Comparison of ENCODE assay signal across 27 cellular contexts in the genomic region with DNA sequence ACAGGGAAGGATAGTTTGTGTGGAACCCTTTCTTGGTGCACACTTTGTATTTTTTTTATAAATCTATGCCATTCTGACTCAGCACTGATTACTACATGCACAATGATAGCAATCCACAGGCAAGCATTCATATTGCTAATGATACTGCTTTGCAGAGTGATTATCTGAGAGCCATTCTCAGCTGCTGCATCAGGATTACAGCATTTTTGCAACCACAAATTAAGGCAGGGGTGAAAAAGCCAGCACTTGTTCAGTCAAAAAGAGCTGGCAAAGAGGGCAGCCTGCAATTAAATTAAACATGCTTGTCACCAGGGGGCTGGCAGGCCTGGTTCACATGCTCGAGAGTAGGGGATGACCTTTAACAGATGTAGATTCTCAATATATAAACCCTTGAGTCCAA. TPM values are rescaled to one million over a fixed set of nuclear protein-coding genes. Genes with fewer than 3 reads are reported as not detected.
DNase-seq lines count a peak whose midpoint lies in the region; TF ChIP-seq lines count a peak whose summit lies in the region.
"Had no signal": no experiment of that assay in that cellular context is flagged by ENCODE, and none has a peak within 500 bp of the region (broad histone marks: within the 10 kb centered on the region; RNA-seq: fewer than 3 reads in every experiment).

No MANE protein-coding gene starts in this region.

- H3K9me3 ChIP-seq in HEK293 (ENCODE audit: control insufficient read depth, insufficient read depth, low read depth, low read length) (no peaks in the 10 kb centered on the region), smooth muscle cell (replicated peaks; ENCODE audit: low read depth) (no peaks in the 10 kb centered on the region)
- H3K9me3 ChIP-seq: lower lobe of right lung, MG63 had no signal

- H3F3A ChIP-seq in smooth muscle cell (ENCODE audit: low read depth): no peaks in the 10 kb centered on the region

- H3K27ac ChIP-seq in HEK293 (ENCODE audit: extremely low read depth, low read depth, low read length) (no peak overlapping the region), smooth muscle cell (ENCODE audit: low read depth) (no peak overlapping the region)
- H3K27ac ChIP-seq: lower lobe of right lung, neural progenitor cell had no signal

- no peak overlapping the region for H3K27ac Mint-ChIP-seq in activated naive CD8-positive, alpha-beta T cell treated with anti-CD3 and anti-CD28 coated beads for 36 hours
- H3K27ac Mint-ChIP-seq: activated CD8-positive, alpha-beta T cell treated with anti-CD3 and anti-CD28 coated beads for 36 hours; IgD-negative memory B cell; neural progenitor cell had no signal

- POLR2A ChIA-PET in HEK293 (lab: Yijun Ruan, JAX): interaction anchor here (0.6 kb wide), 1 partner anchor 13 kb away, joined by 4 read pairs; no protein-coding TSS in a partner anchor

- no peaks in the 10 kb centered on the region for H3K79me2 ChIP-seq in smooth muscle cell (ENCODE audit: low read depth)

- no peaks in the 10 kb centered on the region for H3K36me3 Mint-ChIP-seq in activated naive CD8-positive, alpha-beta T cell treated with anti-CD3 and anti-CD28 coated beads for 36 hours
- H3K36me3 Mint-ChIP-seq: IgD-negative memory B cell, neural progenitor cell had no signal

- H4K20me1 ChIP-seq in smooth muscle cell (ENCODE audit: low read depth): no peaks in the 10 kb centered on the region

- CTCF ChIA-PET in HEK293 (lab: Yijun Ruan, JAX): interaction anchor here (1.0 kb wide), 1 partner anchor 490 kb away, joined by 3 read pairs; no protein-coding TSS in a partner anchor

- no peak overlapping the region for H2AFZ ChIP-seq in smooth muscle cell (ENCODE audit: low read depth)
- H2AFZ ChIP-seq: neural progenitor cell had no signal

- H3K27me3 ChIP-seq in smooth muscle cell (ENCODE audit: low read depth): no peaks in the 10 kb centered on the region
- H3K27me3 ChIP-seq: MG63, neural progenitor cell had no signal

- H3K9ac ChIP-seq in smooth muscle cell (ENCODE audit: low read depth): no peak overlapping the region
- H3K9ac ChIP-seq: neural progenitor cell had no signal

- peaks cover 5% of the 10 kb centered on the region for H3K27me3 Mint-ChIP-seq in activated naive CD8-positive, alpha-beta T cell treated with anti-CD3 and anti-CD28 coated beads for 36 hours
- H3K27me3 Mint-ChIP-seq: activated CD8-positive, alpha-beta T cell treated with anti-CD3 and anti-CD28 coated beads for 36 hours; progenitor cell of endocrine pancreas had no signal

- no peaks in the 10 kb centered on the region for H3K4me1 Mint-ChIP-seq in activated naive CD8-positive, alpha-beta T cell treated with anti-CD3 and anti-CD28 coated beads for 36 hours

- DNase-seq in NCI-H146 treated with DMSO at 0.1 percent for 48 hours (lab: John Stamatoyannopoulos, UW; ENCODE audit: unreplicated experiment): peak; percentile 18
- DNase-seq in OCI-M1 (lab: John Stamatoyannopoulos, UW): peak; percentile 26
- peak; percentile 4 for DNase-seq in iris pigment epithelial cell (ENCODE audit: low read depth)
- no peak for DNase-seq in activated naive CD8-positive, alpha-beta T cell treated with anti-CD3 and anti-CD28 coated beads for 36 hours
- no peak for DNase-seq in smooth muscle cell (lab: John Stamatoyannopoulos, UW; ENCODE audit: unreplicated experiment)
- DNase-seq in activated T-cell treated with anti-CD3 and anti-CD28 coated beads, Interleukin-2, amount 50 U/mL, for 48 hours: no peak
- DNase-seq: activated CD4-positive, CD25-positive, alpha-beta regulatory T cell treated with anti-CD3 and anti-CD28 coated beads, Interleukin-2, amount 50 U/mL, for 72 hours; activated CD8-positive, alpha-beta T cell treated with anti-CD3 and anti-CD28 coated beads for 36 hours; activated naive CD4-positive, alpha-beta T cell treated with anti-CD3 and anti-CD28 coated beads, Interleukin-2, amount 50 U/mL, for 16 hours; activated T-cell treated with anti-CD3 and anti-CD28 coated beads, Interleukin-2, amount 50 U/mL, for 4 hours; effector memory CD4-positive, alpha-beta T cell; H7; kidney; lower lobe of right lung; MG63; NCI-H774; stimulated activated CD4-positive, alpha-beta T cell treated with anti-CD3 and anti-CD28 coated beads, Interleukin-1b, Interleukin-23, amount 100 ng/mL, for 48 hours; substantia nigra had no signal

- no peak overlapping the region for H3K4me3 ChIP-seq in HEK293 (ENCODE audit: low read depth, low read length)
- H3K4me3 ChIP-seq in smooth muscle cell: no peak overlapping the region
- H3K4me3 ChIP-seq: lower lobe of right lung, MG63, neural progenitor cell had no signal

- TF ChIP-seq CTCF in HEK293 (tag by site-specific recombination; IDR thresholded peaks at IDR 0.05): no peak
- no peak for TF ChIP-seq CTCF in smooth muscle cell (IDR thresholded peaks at IDR 0.05; ENCODE audit: borderline replicate concordance, insufficient read depth, poor library complexity, severe bottlenecking)

- no peaks in the 10 kb centered on the region for H3K9me3 Mint-ChIP-seq in activated naive CD8-positive, alpha-beta T cell treated with anti-CD3 and anti-CD28 coated beads for 36 hours
- H3K9me3 Mint-ChIP-seq: activated CD8-positive, alpha-beta T cell treated with anti-CD3 and anti-CD28 coated beads for 36 hours; activated T-cell treated with anti-CD3 and anti-CD28 coated beads, Interleukin-2, amount 50 U/mL, for 4 hours; IgD-negative memory B cell; neural progenitor cell had no signal

- no peak overlapping the region for H3K4me2 ChIP-seq in smooth muscle cell
- H3K4me2 ChIP-seq: neural progenitor cell had no signal

- WGBS in smooth muscle cell (ENCODE audit: low lambda C conversion rate): 27% methylated on average over 1 of the region's 1 CpG

- H3K36me3 ChIP-seq in HEK293 (ENCODE audit: control insufficient read depth in 2 of 2, insufficient read depth in 1 of 2, low read length in 2 of 2): no peaks in the 10 kb centered on the region
- no peaks in the 10 kb centered on the region for H3K36me3 ChIP-seq in smooth muscle cell (ENCODE audit: low read depth)
- H3K36me3 ChIP-seq: lower lobe of right lung, MG63, neural progenitor cell had no signal

- H3K4me1 ChIP-seq in HEK293 (ENCODE audit: control insufficient read depth, insufficient read depth, low read length) (no peaks in the 10 kb centered on the region), smooth muscle cell (ENCODE audit: low read depth) (peaks cover 11% of the 10 kb centered on the region)
- H3K4me1 ChIP-seq: lower lobe of right lung had no signal

- H3K4me3 Mint-ChIP-seq in activated naive CD8-positive, alpha-beta T cell treated with anti-CD3 and anti-CD28 coated beads for 36 hours: no peak overlapping the region
- H3K4me3 Mint-ChIP-seq: activated CD8-positive, alpha-beta T cell treated with anti-CD3 and anti-CD28 coated beads for 36 hours; activated T-cell treated with anti-CD3 and anti-CD28 coated beads, Interleukin-2, amount 50 U/mL, for 4 hours; IgD-negative memory B cell; neural progenitor cell had no signal

TF ChIP-seq in HEK293, 187 proteins besides CTCF, POLR2A, EP300 and RAD21:
- TF ChIP-seq FEZF1 (tag by site-specific recombination; IDR thresholded peaks at IDR 0.05): 0 out of 2 replicates have a peak, but pooled peaks have one; percentile 11
- TF ChIP-seq SP7 (tag by site-specific recombination; IDR thresholded peaks at IDR 0.05): peak; percentile 88
- no peak for TF ChIP-seq ZNF324 (tag by site-specific recombination; IDR thresholded peaks at IDR 0.05)
- TF ChIP-seq ZNF155 (tag by site-specific recombination; IDR thresholded peaks at IDR 0.05): no peak
- no peak for TF ChIP-seq SP3 (tag by site-specific recombination; IDR thresholded peaks at IDR 0.05)
- TF ChIP-seq ZBTB1 (tag by site-specific recombination; IDR thresholded peaks at IDR 0.05): no peak
- no peak for TF ChIP-seq KLF1 (tag by site-specific recombination; IDR thresholded peaks at IDR 0.05)
- TF ChIP-seq HOXD13 (CRISPR knock-in tag; IDR thresholded peaks at IDR 0.05; ENCODE audit: borderline replicate concordance): no peak
- no peak for TF ChIP-seq ZNF423 (tag by site-specific recombination; IDR thresholded peaks at IDR 0.05)
- TF ChIP-seq, protein P1, sequence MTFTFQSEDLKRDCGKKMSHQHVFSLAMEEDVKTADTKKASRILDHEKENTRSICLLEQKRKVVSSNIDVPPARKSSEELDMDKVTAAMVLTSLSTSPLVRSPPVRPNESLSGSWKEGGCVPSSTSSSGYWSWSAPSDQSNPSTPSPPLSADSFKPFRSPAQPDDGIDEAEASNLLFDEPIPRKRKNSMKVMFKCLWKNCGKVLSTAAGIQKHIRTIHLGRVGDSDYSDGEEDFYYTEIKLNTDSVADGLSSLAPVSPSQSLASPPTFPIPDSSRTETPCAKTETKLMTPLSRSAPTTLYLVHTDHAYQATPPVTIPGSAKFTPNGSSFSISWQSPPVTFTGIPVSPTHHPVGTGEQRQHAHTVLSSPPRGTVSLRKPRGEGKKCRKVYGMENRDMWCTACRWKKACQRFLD (tag by site-specific recombination; IDR thresholded peaks at IDR 0.05): no peak
- TF ChIP-seq ZIC2 (tag by site-specific recombination; IDR thresholded peaks at IDR 0.05): no peak
- TF ChIP-seq BCL11A (tag by site-specific recombination; IDR thresholded peaks at IDR 0.05; ENCODE audit: low read depth): no peak
- no peak for TF ChIP-seq ZNF558 (tag by site-specific recombination; IDR thresholded peaks at IDR 0.05)
- TF ChIP-seq ZNF112 (tag by site-specific recombination; IDR thresholded peaks at IDR 0.05): no peak
- TF ChIP-seq, protein P2, sequence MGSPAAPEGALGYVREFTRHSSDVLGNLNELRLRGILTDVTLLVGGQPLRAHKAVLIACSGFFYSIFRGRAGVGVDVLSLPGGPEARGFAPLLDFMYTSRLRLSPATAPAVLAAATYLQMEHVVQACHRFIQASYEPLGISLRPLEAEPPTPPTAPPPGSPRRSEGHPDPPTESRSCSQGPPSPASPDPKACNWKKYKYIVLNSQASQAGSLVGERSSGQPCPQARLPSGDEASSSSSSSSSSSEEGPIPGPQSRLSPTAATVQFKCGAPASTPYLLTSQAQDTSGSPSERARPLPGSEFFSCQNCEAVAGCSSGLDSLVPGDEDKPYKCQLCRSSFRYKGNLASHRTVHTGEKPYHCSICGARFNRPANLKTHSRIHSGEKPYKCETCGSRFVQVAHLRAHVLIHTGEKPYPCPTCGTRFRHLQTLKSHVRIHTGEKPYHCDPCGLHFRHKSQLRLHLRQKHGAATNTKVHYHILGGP (tag by site-specific recombination; IDR thresholded peaks at IDR 0.05): no peak
TF ChIP-seq in HEK293: peak in this region for 2.

RNA-seq across cellular contexts. Expression of a gene that starts 40.7 kb away (rescaled TPM):
- not detected for total RNA-seq in activated naive CD8-positive, alpha-beta T cell treated with anti-CD3 and anti-CD28 coated beads for 36 hours
- total RNA-seq in smooth muscle cell: not detected in 2 replicates
- polyA plus RNA-seq in smooth muscle cell: not detected in 2 replicates
- total RNA-seq: activated CD8-positive, alpha-beta T cell treated with anti-CD3 and anti-CD28 coated beads for 36 hours; activated T-cell treated with anti-CD3 and anti-CD28 coated beads, Interleukin-2, amount 50 U/mL, for 4 hours; astrocyte; esophagus mucosa; H7; lower lobe of right lung; OCI-LY7; skeletal muscle tissue; ureter had no signal
- polyA plus RNA-seq: IgD-negative memory B cell had no signal

Comparison
In these comparisons a context has a peak if more than half of its experiments do, and no peak if none do; other contexts are left out.
1. DNase-seq: peak in NCI-H146 treated with DMSO at 0.1 percent for 48 hours (single experiment), OCI-M1 (single experiment) and iris pigment epithelial cell (single experiment); none in activated naive CD8-positive, alpha-beta T cell treated with anti-CD3 and anti-CD28 coated beads for 36 hours (single experiment), smooth muscle cell (single experiment) and activated T-cell treated with anti-CD3 and anti-CD28 coated beads, Interleukin-2, amount 50 U/mL, for 48 hours (0 of 2).